ENCODE assay signal across 8 cellular contexts in genomic region chr6:109236140-109237081, GRCh38.
A peak's percentile ranks its signal among the peaks of the same experiment; 100 is the strongest.
DNase-seq lines count a peak whose midpoint lies in the region; ATAC-seq lines count a peak whose summit lies in the region.

No MANE protein-coding gene starts in this region.

- no peaks in the 10 kb centered on the region for H3K36me3 Mint-ChIP-seq in activated CD8-positive, alpha-beta T cell treated with anti-CD3 and anti-CD28 coated beads, Interleukin-2, amount 10 ng/mL, durations not matched to agents 7 days and 5 days (ENCODE audit: low read depth)
- H3K36me3 Mint-ChIP-seq in naive B cell, result no peaks in the 10 kb centered on the region

- DNase-seq in activated CD4-positive, alpha-beta T cell treated with anti-CD3 and anti-CD28 coated beads for 1 hour, result peak; percentile 13
- DNase-seq in activated CD4-positive, alpha-beta T cell treated with anti-CD3 and anti-CD28 coated beads, Interleukin-2, amount 50 U/mL, for 4 hours, result no peak
- DNase-seq in NCI-H1930 (lab: John Stamatoyannopoulos, UW), result peak; percentile 51 to 53
- DNase-seq in activated CD8-positive, alpha-beta T cell treated with anti-CD3 and anti-CD28 coated beads, Interleukin-2, amount 10 ng/mL, durations not matched to agents 7 days and 5 days, result peak; percentile 60
- peak; percentile 14 for DNase-seq in naive B cell
- no peak for DNase-seq in DMS79 (lab: John Stamatoyannopoulos, UW)

- POLR2A ChIA-PET in activated CD8-positive, alpha-beta T cell treated with anti-CD3 and anti-CD28 coated beads, Interleukin-2, amount 10 ng/mL, durations not matched to agents 7 days and 5 days (lab: Charles Lee), result interaction anchor here (0.6 to 1.8 kb wide), 4 partner anchors 146 to 583 kb away, joined by 3 to 16 read pairs (median 4); partner anchors contain the start of gene CD164

- CTCF ChIA-PET in activated CD8-positive, alpha-beta T cell treated with anti-CD3 and anti-CD28 coated beads, Interleukin-2, amount 10 ng/mL, durations not matched to agents 7 days and 5 days (lab: Charles Lee), result interaction anchor here (0.6 to 2.1 kb wide), 6 partner anchors 10 to 147 kb away, joined by 3 to 18 read pairs (median 4); partner anchors contain the start of gene CD164

- H3K27ac Mint-ChIP-seq in activated CD8-positive, alpha-beta T cell treated with anti-CD3 and anti-CD28 coated beads, Interleukin-2, amount 10 ng/mL, durations not matched to agents 7 days and 5 days, result peak overlapping the region; percentile 77
- peak overlapping the region; percentile 16 to 84 (median 57) for H3K27ac Mint-ChIP-seq in naive B cell

- H3K9me3 Mint-ChIP-seq in activated CD8-positive, alpha-beta T cell treated with anti-CD3 and anti-CD28 coated beads, Interleukin-2, amount 10 ng/mL, durations not matched to agents 7 days and 5 days (ENCODE audit: insufficient read depth), result no peaks in the 10 kb centered on the region
- peaks cover 0 to 9% (median 0%) of the 10 kb centered on the region in 7 donors for H3K9me3 Mint-ChIP-seq in naive B cell

- peaks cover 2% of the 10 kb centered on the region for H3K27me3 Mint-ChIP-seq in activated CD8-positive, alpha-beta T cell treated with anti-CD3 and anti-CD28 coated beads, Interleukin-2, amount 10 ng/mL, durations not matched to agents 7 days and 5 days (ENCODE audit: low read depth)
- no peaks in the 10 kb centered on the region for H3K27me3 Mint-ChIP-seq in naive B cell

- ATAC-seq in activated CD8-positive, alpha-beta T cell treated with anti-CD3 and anti-CD28 coated beads, Interleukin-2, amount 10 ng/mL, durations not matched to agents 7 days and 5 days, result peak; percentile 82
- ATAC-seq in naive B cell (ENCODE audit: low read depth in 2 of 2) (peak; percentile 73 to 79), GM18861 (IDR thresholded peaks at IDR 0.05; ENCODE audit: unreplicated experiment) (no peak), GM19397 (IDR thresholded peaks at IDR 0.05; ENCODE audit: unreplicated experiment) (no peak)

- H3K4me3 Mint-ChIP-seq in activated CD8-positive, alpha-beta T cell treated with anti-CD3 and anti-CD28 coated beads, Interleukin-2, amount 10 ng/mL, durations not matched to agents 7 days and 5 days, result no peak overlapping the region
- H3K4me3 Mint-ChIP-seq in naive B cell, result peak overlapping the region; percentile 2 to 76 (median 61)

- peaks cover 27% of the 10 kb centered on the region for H3K4me1 Mint-ChIP-seq in activated CD8-positive, alpha-beta T cell treated with anti-CD3 and anti-CD28 coated beads, Interleukin-2, amount 10 ng/mL, durations not matched to agents 7 days and 5 days (ENCODE audit: low read depth)
- H3K4me1 Mint-ChIP-seq in naive B cell, result peaks cover 11 to 25% (median 21%) of the 10 kb centered on the region in 3 donors

Comparison
In these comparisons a context has a peak if more than half of its experiments do, and no peak if none do; other contexts are left out.
1. DNase-seq: peak in activated CD4-positive, alpha-beta T cell treated with anti-CD3 and anti-CD28 coated beads for 1 hour (single experiment), NCI-H1930 (2 of 2), activated CD8-positive, alpha-beta T cell treated with anti-CD3 and anti-CD28 coated beads, Interleukin-2, amount 10 ng/mL, durations not matched to agents 7 days and 5 days (single experiment) and naive B cell (single experiment); none in activated CD4-positive, alpha-beta T cell treated with anti-CD3 and anti-CD28 coated beads, Interleukin-2, amount 50 U/mL, for 4 hours (0 of 2) and DMS79 (single experiment).
2. ATAC-seq: peak in activated CD8-positive, alpha-beta T cell treated with anti-CD3 and anti-CD28 coated beads, Interleukin-2, amount 10 ng/mL, durations not matched to agents 7 days and 5 days (single experiment) and naive B cell (2 of 2); none in GM18861 (single experiment) and GM19397 (single experiment).